In the genomic region with DNA sequence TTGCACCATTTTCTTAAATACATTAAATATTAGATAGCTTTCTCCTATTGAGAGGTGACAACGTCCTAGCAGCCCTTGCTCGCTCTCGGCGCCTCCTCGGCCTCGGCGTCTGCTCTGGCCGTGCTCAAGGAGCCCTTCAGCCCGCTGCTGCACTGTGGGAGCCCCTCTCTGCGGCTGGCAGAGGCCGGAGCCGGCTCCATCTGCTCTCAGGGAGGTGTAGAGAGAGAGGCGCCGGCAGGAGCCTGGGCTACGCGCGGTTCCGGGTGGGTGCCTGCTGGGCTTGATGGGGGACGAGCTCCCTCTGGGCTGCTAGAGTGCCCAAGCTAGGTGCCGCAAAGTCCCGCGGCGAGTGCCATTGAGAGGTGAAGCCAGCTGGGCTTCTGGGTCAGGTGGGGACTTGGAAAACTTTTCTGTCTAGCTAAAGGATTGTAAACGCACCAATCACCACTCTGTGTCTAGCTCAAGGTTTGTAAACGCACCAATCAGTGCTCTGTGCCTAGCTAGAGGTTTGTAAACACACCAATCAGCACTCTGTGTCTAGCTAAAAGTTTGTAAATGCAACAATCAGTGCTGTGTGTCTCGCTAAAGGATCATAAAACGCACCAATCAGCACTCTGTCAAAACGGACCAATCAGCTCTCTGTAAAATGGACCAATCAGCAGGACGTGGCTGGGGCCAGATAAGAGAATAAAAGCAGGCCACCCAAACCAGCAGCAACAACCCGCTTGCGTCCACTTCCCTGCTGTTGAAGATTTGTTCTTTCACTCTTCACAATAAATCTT, we compare ENCODE assay signal across 1 cellular context.
A peak's percentile ranks its signal among the peaks of the same experiment; 100 is the strongest.
TF ChIP-seq lines count a peak whose summit lies in the region.

No MANE protein-coding gene starts in this region.

TF ChIP-seq in K562, 482 proteins besides CTCF, POLR2A, EP300 and RAD21 (continued from another document and continues in another):
- no peak for TF ChIP-seq HMGXB4 (CRISPR knock-in tag; IDR thresholded peaks at IDR 0.05)
- no peak for TF ChIP-seq MCM7 (IDR thresholded peaks at IDR 0.05)
- no peak for TF ChIP-seq PYGO2 (tag; IDR thresholded peaks at IDR 0.05)
- TF ChIP-seq LEF1 (IDR thresholded peaks at IDR 0.05) = no peak
- no peak for TF ChIP-seq ZNF354B (CRISPR knock-in tag; IDR thresholded peaks at IDR 0.05)
- no peak for TF ChIP-seq ZNF589 (CRISPR knock-in tag; IDR thresholded peaks at IDR 0.05; ENCODE audit: low read depth)
- no peak for TF ChIP-seq ZNF175 (CRISPR knock-in tag; IDR thresholded peaks at IDR 0.05; ENCODE audit: low read depth)
- no peak for TF ChIP-seq TCF3 (CRISPR knock-in tag; IDR thresholded peaks at IDR 0.05)
- TF ChIP-seq, protein P1, sequence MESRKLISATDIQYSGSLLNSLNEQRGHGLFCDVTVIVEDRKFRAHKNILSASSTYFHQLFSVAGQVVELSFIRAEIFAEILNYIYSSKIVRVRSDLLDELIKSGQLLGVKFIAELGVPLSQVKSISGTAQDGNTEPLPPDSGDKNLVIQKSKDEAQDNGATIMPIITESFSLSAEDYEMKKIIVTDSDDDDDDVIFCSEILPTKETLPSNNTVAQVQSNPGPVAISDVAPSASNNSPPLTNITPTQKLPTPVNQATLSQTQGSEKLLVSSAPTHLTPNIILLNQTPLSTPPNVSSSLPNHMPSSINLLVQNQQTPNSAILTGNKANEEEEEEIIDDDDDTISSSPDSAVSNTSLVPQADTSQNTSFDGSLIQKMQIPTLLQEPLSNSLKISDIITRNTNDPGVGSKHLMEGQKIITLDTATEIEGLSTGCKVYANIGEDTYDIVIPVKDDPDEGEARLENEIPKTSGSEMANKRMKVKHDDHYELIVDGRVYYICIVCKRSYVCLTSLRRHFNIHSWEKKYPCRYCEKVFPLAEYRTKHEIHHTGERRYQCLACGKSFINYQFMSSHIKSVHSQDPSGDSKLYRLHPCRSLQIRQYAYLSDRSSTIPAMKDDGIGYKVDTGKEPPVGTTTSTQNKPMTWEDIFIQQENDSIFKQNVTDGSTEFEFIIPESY (CRISPR knock-in tag; IDR thresholded peaks at IDR 0.05) = peak; percentile 92
- no peak for TF ChIP-seq HNRNPUL1 (IDR thresholded peaks at IDR 0.05; ENCODE audit: low read length)
- no peak for TF ChIP-seq HNRNPLL (IDR thresholded peaks at IDR 0.05; ENCODE audit: low read depth, low read length, poor library complexity, severe bottlenecking)
- no peak for TF ChIP-seq FUS (optimal IDR thresholded peaks at IDR 0.05; ENCODE audit: low read depth, low read length)
- no peak for TF ChIP-seq ZNF407 (IDR thresholded peaks at IDR 0.05; ENCODE audit: low read depth)
- no peak for TF ChIP-seq RBM14 (IDR thresholded peaks at IDR 0.05; ENCODE audit: borderline replicate concordance, insufficient read depth, low read depth, low read length)
- peak; percentile 86 for TF ChIP-seq NFYB (IDR thresholded peaks at IDR 0.05; ENCODE audit: extremely low read depth, insufficient read length)
- TF ChIP-seq ZFX (CRISPR knock-in tag; IDR thresholded peaks at IDR 0.05) = no peak
- no peak for TF ChIP-seq HMG20A (CRISPR knock-in tag; conservative IDR thresholded peaks at IDR 0.05)
- TF ChIP-seq TCF7 (IDR thresholded peaks at IDR 0.05; ENCODE audit: borderline replicate concordance) = no peak
- no peak for TF ChIP-seq DACH1 (IDR thresholded peaks at IDR 0.05; ENCODE audit: partially characterized antibody)
- no peak for TF ChIP-seq ZNF507 (tag; conservative IDR thresholded peaks at IDR 0.05)
- TF ChIP-seq CC2D1A (IDR thresholded peaks at IDR 0.05) = peak; percentile 69; the same call in 1 of the 2 replicates
- no peak for TF ChIP-seq TRIM28 (IDR thresholded peaks at IDR 0.05)
- no peak for TF ChIP-seq CREBBP (IDR thresholded peaks at IDR 0.05; ENCODE audit: low read depth, low read length)
- TF ChIP-seq TAF7 (tag; IDR thresholded peaks at IDR 0.05) = no peak
- peak; percentile 27 for TF ChIP-seq ASH1L (IDR thresholded peaks at IDR 0.05; ENCODE audit: borderline replicate concordance, low read depth, partially characterized antibody)
- no peak for TF ChIP-seq DDX20 (tag; IDR thresholded peaks at IDR 0.05; ENCODE audit: low read depth)
- TF ChIP-seq FOS (IDR thresholded peaks at IDR 0.05; ENCODE audit: extremely low read depth, insufficient read length) = peak; percentile 2
- no peak for TF ChIP-seq RREB1 (CRISPR knock-in tag; IDR thresholded peaks at IDR 0.05)
- no peak for TF ChIP-seq ETV5 (CRISPR knock-in tag; IDR thresholded peaks at IDR 0.05; ENCODE audit: low read depth)
- TF ChIP-seq ZBED1 (IDR thresholded peaks at IDR 0.05) = no peak
- TF ChIP-seq, protein P2, sequence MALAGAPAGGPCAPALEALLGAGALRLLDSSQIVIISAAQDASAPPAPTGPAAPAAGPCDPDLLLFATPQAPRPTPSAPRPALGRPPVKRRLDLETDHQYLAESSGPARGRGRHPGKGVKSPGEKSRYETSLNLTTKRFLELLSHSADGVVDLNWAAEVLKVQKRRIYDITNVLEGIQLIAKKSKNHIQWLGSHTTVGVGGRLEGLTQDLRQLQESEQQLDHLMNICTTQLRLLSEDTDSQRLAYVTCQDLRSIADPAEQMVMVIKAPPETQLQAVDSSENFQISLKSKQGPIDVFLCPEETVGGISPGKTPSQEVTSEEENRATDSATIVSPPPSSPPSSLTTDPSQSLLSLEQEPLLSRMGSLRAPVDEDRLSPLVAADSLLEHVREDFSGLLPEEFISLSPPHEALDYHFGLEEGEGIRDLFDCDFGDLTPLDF (CRISPR knock-in tag; IDR thresholded peaks at IDR 0.05) = no peak
- TF ChIP-seq, protein P3, sequence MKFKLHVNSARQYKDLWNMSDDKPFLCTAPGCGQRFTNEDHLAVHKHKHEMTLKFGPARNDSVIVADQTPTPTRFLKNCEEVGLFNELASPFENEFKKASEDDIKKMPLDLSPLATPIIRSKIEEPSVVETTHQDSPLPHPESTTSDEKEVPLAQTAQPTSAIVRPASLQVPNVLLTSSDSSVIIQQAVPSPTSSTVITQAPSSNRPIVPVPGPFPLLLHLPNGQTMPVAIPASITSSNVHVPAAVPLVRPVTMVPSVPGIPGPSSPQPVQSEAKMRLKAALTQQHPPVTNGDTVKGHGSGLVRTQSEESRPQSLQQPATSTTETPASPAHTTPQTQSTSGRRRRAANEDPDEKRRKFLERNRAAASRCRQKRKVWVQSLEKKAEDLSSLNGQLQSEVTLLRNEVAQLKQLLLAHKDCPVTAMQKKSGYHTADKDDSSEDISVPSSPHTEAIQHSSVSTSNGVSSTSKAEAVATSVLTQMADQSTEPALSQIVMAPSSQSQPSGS (CRISPR knock-in tag; IDR thresholded peaks at IDR 0.05) = no peak
- TF ChIP-seq PHB (CRISPR knock-in tag; IDR thresholded peaks at IDR 0.05) = no peak
- no peak for TF ChIP-seq ZNF395 (CRISPR knock-in tag; IDR thresholded peaks at IDR 0.05)
- no peak for TF ChIP-seq TAL1 (IDR thresholded peaks at IDR 0.05)
- no peak for TF ChIP-seq ZNF445 (CRISPR knock-in tag; IDR thresholded peaks at IDR 0.05; ENCODE audit: low read depth)
- TF ChIP-seq ZNF316 (IDR thresholded peaks at IDR 0.05) = peak; percentile 60
